17 cellular contexts compared by ENCODE assay signal in genomic region chr4:112083587-112084347, GRCh38.
A peak's percentile ranks its signal among the peaks of the same experiment; 100 is the strongest.
DNase-seq lines count a peak whose midpoint lies in the region; ATAC-seq, FAIRE-seq and TF ChIP-seq lines count a peak whose summit lies in the region.
"Had no signal": no experiment of that assay in that cellular context is flagged by ENCODE, and none has a peak within 500 bp of the region (broad histone marks: within the 10 kb centered on the region; RNA-seq: fewer than 3 reads in every experiment).

No MANE protein-coding gene starts in this region.

- ATAC-seq in psoas muscle, result no peak

- H3K36me3 ChIP-seq in psoas muscle (ENCODE audit: insufficient read depth in 1 of 2, low read depth in 1 of 2) (no peaks in the 10 kb centered on the region), SJCRH30 (no peaks in the 10 kb centered on the region)
- H3K36me3 ChIP-seq: HAP-1 had no signal

- H3K4me3 ChIP-seq in fibroblast of pulmonary artery (replicated peaks; ENCODE audit: low read depth, low read length) (no peak overlapping the region), psoas muscle (no peak overlapping the region), SJCRH30 (no peak overlapping the region)
- H3K4me3 ChIP-seq: HAP-1 had no signal

- TF ChIP-seq CTCF in fibroblast of pulmonary artery (IDR thresholded peaks at IDR 0.05; ENCODE audit: low read length, missing control alignments), result no peak
- no peak for TF ChIP-seq CTCF in psoas muscle (IDR thresholded peaks at IDR 0.05)
- TF ChIP-seq CTCF in GM13977 (IDR thresholded peaks at IDR 0.05; ENCODE audit: extremely low read depth, insufficient read depth, missing control alignments), result no peak

- DNase-seq in ELR (ENCODE audit: low read depth) (peak; percentile 64), RCC 7860 (ENCODE audit: low spot score) (peak; percentile 28), fibroblast of pulmonary artery (ENCODE audit: low read depth) (peak; percentile 17), psoas muscle (no peak), 8988T (no peak), SJCRH30 (no peak), NCI-H1436 treated with DMSO at 0.1 percent for 48 hours (lab: John Stamatoyannopoulos, UW) (no peak), GM13977 (ENCODE audit: low spot score) (no peak)
- DNase-seq: activated CD4-positive, alpha-beta T cell treated with anti-CD3 and anti-CD28 coated beads, Interleukin-2, amount 50 U/mL, for 4 hours; activated effector memory CD4-positive, alpha-beta T cell treated with Interleukin-2 at 50 U/mL for 16 hours; CD4-positive, CD25-positive, alpha-beta regulatory T cell; endodermal cell; NCI-H2227 treated with DMSO at 0.1 percent for 48 hours; retina; stimulated activated naive CD4-positive, alpha-beta T cell treated with Interleukin-2 at 50 U/mL for 16 hours had no signal

- peak overlapping the region; percentile 42 for H3K27ac ChIP-seq in psoas muscle
- H3K27ac ChIP-seq in SJCRH30, result no peak overlapping the region

- H3K9me3 ChIP-seq in psoas muscle (no peaks in the 10 kb centered on the region), SJCRH30 (replicated peaks) (no peaks in the 10 kb centered on the region)
- H3K9me3 ChIP-seq: HAP-1 had no signal

- H3K27me3 ChIP-seq in psoas muscle (ENCODE audit: insufficient read depth in 3 of 3, low read length in 2 of 3) (no peaks in the 10 kb centered on the region), SJCRH30 (no peaks in the 10 kb centered on the region)

- in situ Hi-C loops in GM13977 (cut with MboI; ENCODE audit: low pct_unique_long_range_greater_than_20kb, low sequenced_read_pairs, unreplicated experiment), result no loop called here

- intact Hi-C loops in psoas muscle (cut with DNase I), result no loop called here

- 67 to 75% (median 74%) methylated on average over 3 of the region's 3 CpGs for WGBS in psoas muscle, 3 donors

- no peak for FAIRE-seq in RCC 7860 (lab: Jason Lieb, UNC)
- FAIRE-seq: GM18507 had no signal

- H3K4me1 ChIP-seq in psoas muscle, result peaks cover 5% of the 10 kb centered on the region
- peaks cover 12% of the 10 kb centered on the region; the same call in 1 of the 2 replicates for H3K4me1 ChIP-seq in SJCRH30

Comparison
In these comparisons a context has a peak if more than half of its experiments do, and no peak if none do; other contexts are left out.
1. DNase-seq: peak in ELR (single experiment), RCC 7860 (single experiment) and fibroblast of pulmonary artery (single experiment); none in psoas muscle (0 of 2), 8988T (single experiment), SJCRH30 (0 of 2), NCI-H1436 treated with DMSO at 0.1 percent for 48 hours (single experiment) and GM13977 (single experiment).